In the genomic region with DNA sequence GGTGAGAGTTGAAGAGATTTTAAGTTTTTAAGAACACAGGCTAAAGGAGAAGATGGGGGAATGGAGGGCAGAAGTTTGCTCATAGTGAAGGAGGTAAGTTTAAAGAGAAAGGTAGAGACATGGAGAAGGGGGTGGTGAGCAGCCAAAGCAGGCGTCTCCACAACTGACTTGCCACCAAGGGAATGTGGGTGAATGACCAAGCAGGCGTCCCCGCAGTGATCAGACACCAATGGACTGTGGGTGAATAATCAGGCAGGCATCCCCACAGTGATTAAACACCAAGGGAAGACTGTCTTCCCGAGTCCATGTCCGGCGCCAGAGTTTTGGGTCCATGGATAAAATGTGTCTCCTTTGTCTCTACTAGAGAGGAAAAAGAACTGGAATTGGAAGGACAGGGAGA, we compare ENCODE assay signal across 8 cellular contexts. TPM values are rescaled to one million over a fixed set of nuclear protein-coding genes. Genes with fewer than 3 reads are reported as not detected.
DNase-seq lines count a peak whose midpoint lies in the region; ATAC-seq, FAIRE-seq and TF ChIP-seq lines count a peak whose summit lies in the region.
"Not testable (repeated sequence)": the region's sequence is repeated elsewhere in the genome, so short reads cannot be mapped to it uniquely, and the experiment has no call there.

No MANE protein-coding gene starts in this region.

- H3K27ac Mint-ChIP-seq in GM23338: not testable (repeated sequence)
- H3K27ac Mint-ChIP-seq in activated CD8-positive, alpha-beta memory T cell treated with anti-CD3 and anti-CD28 coated beads, Interleukin-2, amount 10 ng/mL, durations not matched to agents 7 days and 5 days: peak overlapping the region; percentile 11

- POLR2A ChIA-PET in K562 (lab: Yijun Ruan, JAX): not testable (repeated sequence)

- H3K9me2 ChIP-seq in GM23338 (ENCODE audit: insufficient read depth): not testable (repeated sequence)

- peak overlapping the region; percentile 69; the same call in 1 of the 2 replicates for H2AFZ ChIP-seq in GM23338
- peak overlapping the region; percentile 38; the same call in 1 of the 2 replicates for H2AFZ ChIP-seq in K562 (ENCODE audit: low read depth, low read length)

- H2BK5ac ChIP-seq in mesendoderm (ENCODE audit: low read length): peak overlapping the region; percentile 63

- not testable (repeated sequence) for H3K4me3 Mint-ChIP-seq in GM23338; activated CD8-positive, alpha-beta memory T cell treated with anti-CD3 and anti-CD28 coated beads, Interleukin-2, amount 10 ng/mL, durations not matched to agents 7 days and 5 days

- ATAC-seq in GM23338; activated CD8-positive, alpha-beta memory T cell treated with anti-CD3 and anti-CD28 coated beads, Interleukin-2, amount 10 ng/mL, durations not matched to agents 7 days and 5 days; K562: not testable (repeated sequence)

- not testable (repeated sequence) for H3K9me3 Mint-ChIP-seq in GM23338; activated CD8-positive, alpha-beta memory T cell treated with anti-CD3 and anti-CD28 coated beads, Interleukin-2, amount 10 ng/mL, durations not matched to agents 7 days and 5 days (ENCODE audit: low read depth)

- not testable (repeated sequence) for H3K27me3 Mint-ChIP-seq in GM23338 (ENCODE audit: insufficient read depth, low read depth, poor library complexity)
- peaks cover 10% of the 10 kb centered on the region for H3K27me3 Mint-ChIP-seq in activated CD8-positive, alpha-beta memory T cell treated with anti-CD3 and anti-CD28 coated beads, Interleukin-2, amount 10 ng/mL, durations not matched to agents 7 days and 5 days

- H3K36me3 Mint-ChIP-seq in GM23338 (ENCODE audit: low read depth); activated CD8-positive, alpha-beta memory T cell treated with anti-CD3 and anti-CD28 coated beads, Interleukin-2, amount 10 ng/mL, durations not matched to agents 7 days and 5 days: not testable (repeated sequence)

- not testable (repeated sequence) for TF ChIP-seq RAD21 in K562 (CRISPR knock-in tag; conservative IDR thresholded peaks at IDR 0.05 in 1 of 2, IDR thresholded peaks at IDR 0.05 in 1 of 2)

- not testable (repeated sequence) for H3K4me3 ChIP-seq in GM23338; K562; mesendoderm (ENCODE audit: low read length); spleen

- H3K18ac ChIP-seq in mesendoderm (ENCODE audit: low read length): not testable (repeated sequence)

- peak overlapping the region; percentile 42 for H3K56ac ChIP-seq in mesendoderm (ENCODE audit: low read length)

- H3K4me2 ChIP-seq in GM23338; K562 (ENCODE audit: insufficient read depth, low read length); mesendoderm (ENCODE audit: low read length): not testable (repeated sequence)

- in situ Hi-C loops in K562 (cut with MboI): not testable (repeated sequence)

- DNase-seq in A172 (ENCODE audit: low spot score) (peak; percentile 16), EH (ENCODE audit: low read depth) (peak; percentile 66), LHCN-M2 (ENCODE audit: low read depth) (peak; percentile 17), spleen (peak; percentile 19)
- DNase-seq in GM23338 (ENCODE audit: low spot score); activated CD8-positive, alpha-beta memory T cell treated with anti-CD3 and anti-CD28 coated beads, Interleukin-2, amount 10 ng/mL, durations not matched to agents 7 days and 5 days; K562 (ENCODE audit: extremely low read depth in 1 of 4, low spot score in 3 of 4); mesendoderm: not testable (repeated sequence)

- TF ChIP-seq EP300 in K562 (IDR thresholded peaks at IDR 0.05; ENCODE audit: low read length): not testable (repeated sequence)

- not testable (repeated sequence) for BruUV-seq in K562 (replicated peaks; lab: Mats Ljungman, UMichigan)

- H4K20me1 ChIP-seq in GM23338 (replicated peaks; ENCODE audit: insufficient read depth); K562 (replicated peaks; ENCODE audit: control insufficient read depth, insufficient read depth, low read length): not testable (repeated sequence)

- not testable (repeated sequence) for H3K79me1 ChIP-seq in mesendoderm (ENCODE audit: low read length)

- not testable (repeated sequence) for H3K4me1 Mint-ChIP-seq in GM23338; activated CD8-positive, alpha-beta memory T cell treated with anti-CD3 and anti-CD28 coated beads, Interleukin-2, amount 10 ng/mL, durations not matched to agents 7 days and 5 days

- not testable (repeated sequence) for H3K27me3 ChIP-seq in GM23338 (ENCODE audit: insufficient read depth); K562 (ENCODE audit: control insufficient read depth in 2 of 2, insufficient read depth in 2 of 2, low read length in 2 of 2); mesendoderm (ENCODE audit: insufficient read depth, low read length, poor library complexity); spleen (replicated peaks in 1 of 7)

- not testable (repeated sequence) for H2BK15ac ChIP-seq in mesendoderm (replicated peaks; ENCODE audit: low read depth)

- not testable (repeated sequence) for H4K5ac ChIP-seq in mesendoderm (ENCODE audit: low read length)

- H3K4me1 ChIP-seq in GM23338 (ENCODE audit: insufficient read depth); K562 (replicated peaks in 1 of 2; ENCODE audit: control insufficient read depth in 2 of 2, insufficient read depth in 2 of 2, low read length in 2 of 2); mesendoderm (ENCODE audit: control insufficient read depth, low read depth, low read length); spleen: not testable (repeated sequence)

- H3K23ac ChIP-seq in mesendoderm (ENCODE audit: low read length): not testable (repeated sequence)

- not testable (repeated sequence) for H2AK5ac ChIP-seq in mesendoderm (ENCODE audit: low read length)

- not testable (repeated sequence) for H3K36me3 ChIP-seq in GM23338 (ENCODE audit: insufficient read depth); K562 (ENCODE audit: control insufficient read depth, insufficient read depth, low read length); mesendoderm (ENCODE audit: control insufficient read depth, insufficient read depth, low read length); spleen

- not testable (repeated sequence) for H3K79me2 ChIP-seq in GM23338 (replicated peaks; ENCODE audit: insufficient read depth); K562 (ENCODE audit: control insufficient read depth, insufficient read depth, low read length); mesendoderm (ENCODE audit: control insufficient read depth, insufficient read depth, low read length)

- not testable (repeated sequence) for H3K9me1 ChIP-seq in K562 (ENCODE audit: control insufficient read depth, insufficient read depth, low read length)

- TF ChIP-seq CTCF in GM23338 (conservative IDR thresholded peaks at IDR 0.05; ENCODE audit: low read depth in 2 of 2); K562 (IDR thresholded peaks at IDR 0.05 in 2 of 3, conservative IDR thresholded peaks at IDR 0.05 in 1 of 3; ENCODE audit: insufficient read depth in 2 of 3, low read depth in 1 of 3, low read length in 3 of 3); spleen (IDR thresholded peaks at IDR 0.05 in 8 of 11, conservative IDR thresholded peaks at IDR 0.05 in 3 of 11): not testable (repeated sequence)

- H3F3A ChIP-seq in GM23338 (replicated peaks; ENCODE audit: low read depth): not testable (repeated sequence)

- not testable (repeated sequence) for H2BK120ac ChIP-seq in mesendoderm (ENCODE audit: low read depth, low read length)

- not testable (repeated sequence) for H3K9me3 ChIP-seq in K562 (replicated peaks; ENCODE audit: control insufficient read depth, insufficient read depth, low read depth, low read length); spleen

- WGBS in K562 (ENCODE audit: insufficient coverage, low coverage, missing lambda C conversion rate): 65% methylated on average over 6 of the region's 6 CpGs
- WGBS in mesendoderm (ENCODE audit: extremely low coverage, insufficient coverage, low lambda C conversion rate): no CpG with 5 or more reads among the region's 6 CpGs
- WGBS in spleen, 5 donors: 89 to 94% (median 92%) methylated on average over 6 of the region's 6 CpGs

- CTCF ChIA-PET in activated CD8-positive, alpha-beta memory T cell treated with anti-CD3 and anti-CD28 coated beads, Interleukin-2, amount 10 ng/mL, durations not matched to agents 7 days and 5 days (lab: Charles Lee); K562 (lab: Yijun Ruan, JAX; ENCODE audit: low intra/inter-chr PET ratio): not testable (repeated sequence)

- H4K8ac ChIP-seq in mesendoderm (ENCODE audit: low read depth, low read length): peak overlapping the region; percentile 28

- intact Hi-C loops in K562 (cut with micrococcal nuclease); spleen (cut with DNase I; ENCODE audit: low total_unique reads): not testable (repeated sequence)

- peak overlapping the region; percentile 58 for H3K4ac ChIP-seq in mesendoderm (ENCODE audit: low read depth, low read length)

- H3K27ac ChIP-seq in GM23338 (ENCODE audit: low read depth); K562 (ENCODE audit: extremely low read depth, low read depth, low read length); mesendoderm (ENCODE audit: low read depth, low read length); spleen: not testable (repeated sequence)

- TF ChIP-seq POLR2A in K562 (conservative IDR thresholded peaks at IDR 0.05); spleen (IDR thresholded peaks at IDR 0.05): not testable (repeated sequence)

- not testable (repeated sequence) for H3K9ac ChIP-seq in K562 (ENCODE audit: insufficient read depth in 1 of 2, low read depth in 2 of 2, low read length in 2 of 2); mesendoderm (ENCODE audit: low read length)

- not testable (repeated sequence) for FAIRE-seq in K562 (lab: Jason Lieb, UNC)

RNA-seq across cellular contexts. Expression of a gene that starts 6.6 kb away (rescaled TPM):
- 81.1 and 103 TPM in 2 replicates for total RNA-seq in A172 (2014; rRNA removed; shearing (Covaris generic))
- 92.7 and 99.3 TPM in 2 replicates for total RNA-seq in GM23338 (2014; rRNA removed; shearing (Covaris generic))
- polyA plus RNA-seq in GM23338 (2016; fragmentation: Nextera tagmentation; extraction: Ambion mirVana) (59.0 and 71.0 TPM in 2 replicates), K562 (2011; rRNA removed) (134 and 158 TPM in 2 replicates), K562 (2014; fragmentation: Illumina TruSeq; extraction: Trizol) (105 and 106 TPM in 2 replicates), K562 (2014; fragmentation: Nextera tagmentation; extraction: Ambion mirVana) (10 to 100 TPM; 46.7 to 63.4 TPM), K562 (2014; rRNA removed) (133 and 138 TPM in 2 replicates), spleen (10 to 100 TPM; 32.2 to 51.3 (median 42.4) TPM)
- total RNA-seq in LHCN-M2 (2014; rRNA removed) (59.3 and 66.3 TPM in 2 replicates), K562 (2014; rRNA removed) (118 and 119 TPM in 2 replicates), K562 (2014; rRNA removed; fragmentation: Illumina TruSeq; extraction: Trizol) (109 and 121 TPM in 2 replicates), K562 (2015; rRNA removed; fragmentation: Illumina TruSeq; extraction: Trizol) (107 and 114 TPM in 2 replicates), K562 (2021) (99.1 and 107 TPM in 2 replicates), spleen (10 to 100 TPM; 40.9 to 78.0 (median 53.9) TPM)
- 25.9 TPM for polyA plus RNA-seq in LHCN-M2 (2012)
- 10 to 100 TPM; 55.3 to 74.9 TPM for total RNA-seq in activated CD8-positive, alpha-beta memory T cell treated with anti-CD3 and anti-CD28 coated beads, Interleukin-2, amount 10 ng/mL, durations not matched to agents 7 days and 5 days
- total RNA-seq in K562 (2011; cell fraction: chromatin; rRNA removed; ENCODE audit: low replicate concordance): 295 and 475 TPM in 2 replicates
- total RNA-seq in K562 (2011; cell fraction: nucleolus; rRNA removed): 136 and 138 TPM in 2 replicates
- total RNA-seq in K562 (2011; cell fraction: nucleoplasm; rRNA removed): 230 and 322 TPM in 2 replicates
- 72.8 and 77.2 TPM in 2 replicates for polyA plus RNA-seq in K562 (2011; cell fraction: cytosol; rRNA removed)
- polyA plus RNA-seq in K562 (2011; cell fraction: nucleus; rRNA removed): 117 and 126 TPM in 2 replicates
- 72.3 and 75.8 TPM in 2 replicates for polyA plus RNA-seq in K562 (2012)
- 165 and 173 TPM in 2 replicates for polyA minus RNA-seq in K562 (2011; rRNA and poly(A)+ RNA removed)
- 57.4 and 61.7 TPM in 2 replicates for polyA minus RNA-seq in K562 (2011; cell fraction: cytosol; rRNA and poly(A)+ RNA removed)
- 25.3 and 47.7 TPM in 2 replicates for polyA minus RNA-seq in K562 (2011; cell fraction: nucleus; rRNA and poly(A)+ RNA removed)
- 48.4 TPM for polyA plus RNA-seq in mesendoderm (2013, experiment 1 of 2)
- polyA plus RNA-seq in mesendoderm (2013, experiment 2 of 2): 46.4 TPM

RNA-seq across cellular contexts. Expression of a gene that starts 40.1 kb away (rescaled TPM):
- total RNA-seq in A172 (2014; rRNA removed; shearing (Covaris generic)): 411 and 467 TPM in 2 replicates
- 378 and 411 TPM in 2 replicates for total RNA-seq in GM23338 (2014; rRNA removed; shearing (Covaris generic))
- 296 and 356 TPM in 2 replicates for polyA plus RNA-seq in GM23338 (2016; fragmentation: Nextera tagmentation; extraction: Ambion mirVana)
- 348 and 595 TPM in 2 replicates for total RNA-seq in LHCN-M2 (2014; rRNA removed)
- polyA plus RNA-seq in LHCN-M2 (2012): 377 TPM
- total RNA-seq in activated CD8-positive, alpha-beta memory T cell treated with anti-CD3 and anti-CD28 coated beads, Interleukin-2, amount 10 ng/mL, durations not matched to agents 7 days and 5 days: 100 to 1,000 TPM; 369 to 418 TPM
- total RNA-seq in K562 (2011; cell fraction: chromatin; rRNA removed; ENCODE audit: low replicate concordance): 41.8 and 103 TPM in 2 replicates
- total RNA-seq in K562 (2011; cell fraction: nucleolus; rRNA removed): 34.5 and 35.0 TPM in 2 replicates
- 62.8 and 72.9 TPM in 2 replicates for total RNA-seq in K562 (2011; cell fraction: nucleoplasm; rRNA removed)
- total RNA-seq in K562 (2014; rRNA removed): 172 and 197 TPM in 2 replicates
- total RNA-seq in K562 (2014; rRNA removed; fragmentation: Illumina TruSeq; extraction: Trizol): 388 and 441 TPM in 2 replicates
- total RNA-seq in K562 (2015; rRNA removed; fragmentation: Illumina TruSeq; extraction: Trizol): 475 and 504 TPM in 2 replicates
- 213 and 225 TPM in 2 replicates for total RNA-seq in K562 (2021)
- polyA plus RNA-seq in K562 (2011; rRNA removed): 63.0 and 74.2 TPM in 2 replicates
- 38.2 and 97.8 TPM in 2 replicates for polyA plus RNA-seq in K562 (2011; cell fraction: cytosol; rRNA removed)
- 16.3 and 22.5 TPM in 2 replicates for polyA plus RNA-seq in K562 (2011; cell fraction: nucleus; rRNA removed)
- 242 and 327 TPM in 2 replicates for polyA plus RNA-seq in K562 (2012)
- polyA plus RNA-seq in K562 (2014; fragmentation: Illumina TruSeq; extraction: Trizol): 326 and 345 TPM in 2 replicates
- 100 to 1,000 TPM; 450 to 575 TPM for polyA plus RNA-seq in K562 (2014; fragmentation: Nextera tagmentation; extraction: Ambion mirVana)
- polyA plus RNA-seq in K562 (2014; rRNA removed): 167 and 216 TPM in 2 replicates
- 44.1 and 57.8 TPM in 2 replicates for polyA minus RNA-seq in K562 (2011; rRNA and poly(A)+ RNA removed)
- polyA minus RNA-seq in K562 (2011; cell fraction: cytosol; rRNA and poly(A)+ RNA removed): 39.2 and 54.5 TPM in 2 replicates
- 11.8 and 28.2 TPM in 2 replicates for polyA minus RNA-seq in K562 (2011; cell fraction: nucleus; rRNA and poly(A)+ RNA removed)
- polyA plus RNA-seq in mesendoderm (2013, experiment 1 of 2): 247 TPM
- polyA plus RNA-seq in mesendoderm (2013, experiment 2 of 2): 242 TPM
- total RNA-seq in spleen: 100 to 1,000 TPM; 301 to 568 (median 353) TPM
- 100 to 1,000 TPM; 614 to 762 (median 699) TPM for polyA plus RNA-seq in spleen

RNA-seq across cellular contexts. Expression of a gene that starts 58.0 kb away (rescaled TPM):
- total RNA-seq in A172 (2014; rRNA removed; shearing (Covaris generic)): 47.8 and 58.1 TPM in 2 replicates
- total RNA-seq in GM23338 (2014; rRNA removed; shearing (Covaris generic)): 30.4 and 45.0 TPM in 2 replicates
- polyA plus RNA-seq in GM23338 (2016; fragmentation: Nextera tagmentation; extraction: Ambion mirVana) (84.6 and 108 TPM in 2 replicates), K562 (2011; rRNA removed) (54.3 and 92.3 TPM in 2 replicates), K562 (2014; fragmentation: Illumina TruSeq; extraction: Trizol) (55.7 and 57.1 TPM in 2 replicates), K562 (2014; fragmentation: Nextera tagmentation; extraction: Ambion mirVana) (100 to 1,000 TPM; 105 to 123 TPM), K562 (2014; rRNA removed) (43.8 and 48.3 TPM in 2 replicates), spleen (10 to 100 TPM; 11.6 to 21.2 (median 18.7) TPM)
- total RNA-seq in LHCN-M2 (2014; rRNA removed) (27.4 and 27.9 TPM in 2 replicates), K562 (2014; rRNA removed) (33.2 and 35.8 TPM in 2 replicates), K562 (2014; rRNA removed; fragmentation: Illumina TruSeq; extraction: Trizol) (65.6 and 70.8 TPM in 2 replicates), K562 (2015; rRNA removed; fragmentation: Illumina TruSeq; extraction: Trizol) (51.4 and 55.5 TPM in 2 replicates), K562 (2021) (59.6 and 64.2 TPM in 2 replicates), spleen (10 to 100 TPM; 12.5 to 29.9 (median 19.8) TPM)
- 14.7 TPM for polyA plus RNA-seq in LHCN-M2 (2012)
- 10 to 100 TPM; 25.8 to 34.6 TPM for total RNA-seq in activated CD8-positive, alpha-beta memory T cell treated with anti-CD3 and anti-CD28 coated beads, Interleukin-2, amount 10 ng/mL, durations not matched to agents 7 days and 5 days
- total RNA-seq in K562 (2011; cell fraction: chromatin; rRNA removed; ENCODE audit: low replicate concordance): 16.0 and 19.8 TPM in 2 replicates
- 9.7 and 11.7 TPM in 2 replicates for total RNA-seq in K562 (2011; cell fraction: nucleolus; rRNA removed)
- 21.8 and 23.8 TPM in 2 replicates for total RNA-seq in K562 (2011; cell fraction: nucleoplasm; rRNA removed)
- polyA plus RNA-seq in K562 (2011; cell fraction: cytosol; rRNA removed): 32.3 and 92.3 TPM in 2 replicates
- polyA plus RNA-seq in K562 (2011; cell fraction: nucleus; rRNA removed): 14.6 and 29.3 TPM in 2 replicates
- polyA plus RNA-seq in K562 (2012): 36.9 and 61.6 TPM in 2 replicates
- 73.8 and 103 TPM in 2 replicates for polyA minus RNA-seq in K562 (2011; rRNA and poly(A)+ RNA removed)
- polyA minus RNA-seq in K562 (2011; cell fraction: cytosol; rRNA and poly(A)+ RNA removed): 20.8 and 31.5 TPM in 2 replicates
- 9.2 and 22.0 TPM in 2 replicates for polyA minus RNA-seq in K562 (2011; cell fraction: nucleus; rRNA and poly(A)+ RNA removed)
- 49.6 TPM for polyA plus RNA-seq in mesendoderm (2013, experiment 1 of 2)
- 50.0 TPM for polyA plus RNA-seq in mesendoderm (2013, experiment 2 of 2)

RNA-seq across cellular contexts. Expression of a gene that starts 58.6 kb away (rescaled TPM):
- 13.5 and 19.4 TPM in 2 replicates for total RNA-seq in A172 (2014; rRNA removed; shearing (Covaris generic))
- 20.4 and 27.1 TPM in 2 replicates for total RNA-seq in GM23338 (2014; rRNA removed; shearing (Covaris generic))
- polyA plus RNA-seq in GM23338 (2016; fragmentation: Nextera tagmentation; extraction: Ambion mirVana) (53.0 and 53.5 TPM in 2 replicates), K562 (2011; rRNA removed) (78.0 and 96.9 TPM in 2 replicates), K562 (2014; fragmentation: Illumina TruSeq; extraction: Trizol) (38.5 and 50.0 TPM in 2 replicates), K562 (2014; fragmentation: Nextera tagmentation; extraction: Ambion mirVana) (10 to 100 TPM; 17.2 to 30.1 TPM), K562 (2014; rRNA removed) (61.6 and 66.0 TPM in 2 replicates), spleen (10 to 100 TPM; 10.1 to 17.5 (median 15.9) TPM)
- total RNA-seq in LHCN-M2 (2014; rRNA removed) (37.1 and 40.6 TPM in 2 replicates), K562 (2014; rRNA removed) (44.6 and 48.5 TPM in 2 replicates), K562 (2014; rRNA removed; fragmentation: Illumina TruSeq; extraction: Trizol) (58.8 and 61.0 TPM in 2 replicates), K562 (2015; rRNA removed; fragmentation: Illumina TruSeq; extraction: Trizol) (39.9 and 42.2 TPM in 2 replicates), K562 (2021) (30.0 and 30.1 TPM in 2 replicates), spleen (10 to 100 TPM in 2 of 7 donors, 1 to 10 TPM in 5; 6.9 to 19.4 (median 8.1) TPM)
- 11.6 TPM for polyA plus RNA-seq in LHCN-M2 (2012)
- 10 to 100 TPM; 23.1 to 24.8 TPM for total RNA-seq in activated CD8-positive, alpha-beta memory T cell treated with anti-CD3 and anti-CD28 coated beads, Interleukin-2, amount 10 ng/mL, durations not matched to agents 7 days and 5 days
- total RNA-seq in K562 (2011; cell fraction: chromatin; rRNA removed; ENCODE audit: low replicate concordance): 25.6 and 32.2 TPM in 2 replicates
- 23.2 and 25.2 TPM in 2 replicates for total RNA-seq in K562 (2011; cell fraction: nucleolus; rRNA removed)
- 27.7 and 36.1 TPM in 2 replicates for total RNA-seq in K562 (2011; cell fraction: nucleoplasm; rRNA removed)
- polyA plus RNA-seq in K562 (2011; cell fraction: cytosol; rRNA removed): 52.4 and 52.9 TPM in 2 replicates
- 53.9 and 56.3 TPM in 2 replicates for polyA plus RNA-seq in K562 (2011; cell fraction: nucleus; rRNA removed)
- polyA plus RNA-seq in K562 (2012): 24.2 and 37.7 TPM in 2 replicates
- polyA minus RNA-seq in K562 (2011; rRNA and poly(A)+ RNA removed): 38.0 and 39.3 TPM in 2 replicates
- polyA minus RNA-seq in K562 (2011; cell fraction: cytosol; rRNA and poly(A)+ RNA removed): 21.1 and 23.6 TPM in 2 replicates
- 22.1 and 31.5 TPM in 2 replicates for polyA minus RNA-seq in K562 (2011; cell fraction: nucleus; rRNA and poly(A)+ RNA removed)
- polyA plus RNA-seq in mesendoderm (2013, experiment 1 of 2): 22.5 TPM
- polyA plus RNA-seq in mesendoderm (2013, experiment 2 of 2): 22.3 TPM
